In genomic region chr16:85626191-85626951, GRCh38 we compare ENCODE assay signal across 11 cellular contexts. TPM values are rescaled to one million over a fixed set of nuclear protein-coding genes. Genes with fewer than 3 reads are reported as not detected.
DNase-seq lines count a peak whose midpoint lies in the region; ATAC-seq, FAIRE-seq and TF ChIP-seq lines count a peak whose summit lies in the region.
"Had no signal": no experiment of that assay in that cellular context is flagged by ENCODE, and none has a peak within 500 bp of the region (broad histone marks: within the 10 kb centered on the region; RNA-seq: fewer than 3 reads in every experiment).

No MANE protein-coding gene starts in this region.

- DNase-seq in D341Med (ENCODE audit: low spot score) (peak; percentile 76), NCI-H2081 (lab: John Stamatoyannopoulos, UW) (peak; percentile 93 to 97), mesothelial cell of epicardium (ENCODE audit: low spot score in 2 of 2, unreplicated experiment in 2 of 2) (no peak), GM12891 (ENCODE audit: insufficient read length, low spot score) (no peak), NOMO-1 (lab: John Stamatoyannopoulos, UW; ENCODE audit: unreplicated experiment in 2 of 2) (no peak), KBM-7 (no peak), caudate nucleus (lab: John Stamatoyannopoulos, UW) (no peak)
- DNase-seq in central memory CD8-positive, alpha-beta T cell (ENCODE audit: low spot score in 2 of 2): no peak

- no peak for FAIRE-seq in GM12891 (lab: Jason Lieb, UNC)

- ATAC-seq in central memory CD8-positive, alpha-beta T cell (replicated peaks; ENCODE audit: extremely low read depth, poor library complexity, severe bottlenecking): no peak
- ATAC-seq: activated CD4-positive, CD25-positive, alpha-beta regulatory T cell treated with anti-CD3 and anti-CD28 coated beads, Interleukin-2, amount 50 U/mL, for 24 hours had no signal

- no peaks in the 10 kb centered on the region for H3K27me3 Mint-ChIP-seq in central memory CD8-positive, alpha-beta T cell
- no peaks in the 10 kb centered on the region for H3K27me3 Mint-ChIP-seq in mesothelial cell of epicardium (ENCODE audit: low read depth)

- no peak for TF ChIP-seq POLR2A in GM12891 (IDR thresholded peaks at IDR 0.05; ENCODE audit: low read depth, low read length)

- H3K4me1 Mint-ChIP-seq in central memory CD8-positive, alpha-beta T cell: peaks cover 57% of the 10 kb centered on the region
- H3K4me1 Mint-ChIP-seq in mesothelial cell of epicardium: peaks cover 39% of the 10 kb centered on the region

- no peak overlapping the region for H3K27ac ChIP-seq in caudate nucleus (ENCODE audit: low read depth, low read length)
- H3K27ac ChIP-seq: C4-2B, esophagus muscularis mucosa had no signal

- peaks cover 8% of the 10 kb centered on the region for H3K36me3 Mint-ChIP-seq in central memory CD8-positive, alpha-beta T cell (ENCODE audit: insufficient read depth)
- peaks cover 15% of the 10 kb centered on the region for H3K36me3 Mint-ChIP-seq in mesothelial cell of epicardium

- H3K4me3 Mint-ChIP-seq in central memory CD8-positive, alpha-beta T cell: peak overlapping the region; percentile 32
- H3K4me3 Mint-ChIP-seq in mesothelial cell of epicardium: peak overlapping the region; percentile 47

- TF ChIP-seq CTCF in mesothelial cell of epicardium (IDR thresholded peaks at IDR 0.05; ENCODE audit: unreplicated experiment): no peak

- no peaks in the 10 kb centered on the region for H3K9me3 Mint-ChIP-seq in central memory CD8-positive, alpha-beta T cell
- peaks cover 4% of the 10 kb centered on the region for H3K9me3 Mint-ChIP-seq in mesothelial cell of epicardium

- H3K27ac Mint-ChIP-seq in central memory CD8-positive, alpha-beta T cell (ENCODE audit: low read depth): peak overlapping the region; percentile 89
- peak overlapping the region; percentile 89 for H3K27ac Mint-ChIP-seq in mesothelial cell of epicardium

- in situ Hi-C loops in KBM-7 (cut with MboI; ENCODE audit: low pct_unique_long_range_greater_than_20kb, low sequenced_read_pairs): no loop called here

TF ChIP-seq in GM12891, 5 proteins besides CTCF, POLR2A, EP300 and RAD21:
- no peak for TF ChIP-seq POU2F2 (IDR thresholded peaks at IDR 0.05; ENCODE audit: low read depth, low read length)
- TF ChIP-seq SPI1 (IDR thresholded peaks at IDR 0.05; ENCODE audit: low read depth, low read length): no peak

RNA-seq across cellular contexts. Expression of gene GSE1, which starts 13.2 kb away (rescaled TPM):
- total RNA-seq in mesothelial cell of epicardium: 193 to 218 TPM (median 208 TPM) in 3 replicates
- 18.7 TPM for polyA plus RNA-seq in GM12891 (2012; ENCODE audit: low read depth, missing spikeins)

Comparison
In these comparisons a context has a peak if more than half of its experiments do, and no peak if none do; other contexts are left out.
1. DNase-seq: peak in D341Med (single experiment) and NCI-H2081 (2 of 2); none in central memory CD8-positive, alpha-beta T cell (0 of 2), mesothelial cell of epicardium (0 of 2), GM12891 (single experiment), NOMO-1 (0 of 2), KBM-7 (single experiment) and caudate nucleus (0 of 61).